Comparison of ENCODE assay signal across 11 cellular contexts in genomic region chr5:117999939-118000549, GRCh38.
A peak's percentile ranks its signal among the peaks of the same experiment; 100 is the strongest.
DNase-seq lines count a peak whose midpoint lies in the region; ATAC-seq and TF ChIP-seq lines count a peak whose summit lies in the region.
"Had no signal": no experiment of that assay in that cellular context is flagged by ENCODE, and none has a peak within 500 bp of the region (broad histone marks: within the 10 kb centered on the region; RNA-seq: fewer than 3 reads in every experiment).

No MANE protein-coding gene starts in this region.

- H2BK5ac ChIP-seq in mesendoderm (ENCODE audit: low read length): no peak overlapping the region

- DNase-seq in foreskin melanocyte: peak; percentile 12
- no peak for DNase-seq in stimulated activated CD4-positive, alpha-beta T cell treated with anti-CD3 and anti-CD28 coated beads, Interleukin-4, amount 100 ng/mL, for 1 hour
- no peak for DNase-seq in mesendoderm
- DNase-seq in RWPE1 (ENCODE audit: low spot score): no peak
- DNase-seq in DMS 273 treated with DMSO at 0.1 percent for 48 hours (lab: John Stamatoyannopoulos, UW): no peak
- DNase-seq: lower lobe of right lung, NCI-H748 treated with DMSO at 0.1 percent for 48 hours, T-helper 2 cell had no signal

- H3K18ac ChIP-seq in mesendoderm (ENCODE audit: low read length): no peak overlapping the region

- H2BK15ac ChIP-seq in mesendoderm (replicated peaks; ENCODE audit: low read depth): no peak overlapping the region

- ATAC-seq in GM18520 (IDR thresholded peaks at IDR 0.05; ENCODE audit: unreplicated experiment) (peak; percentile 66), GM21723 (IDR thresholded peaks at IDR 0.05; ENCODE audit: unreplicated experiment) (peak; percentile 72), HG03432 (IDR thresholded peaks at IDR 0.05; ENCODE audit: unreplicated experiment) (peak; percentile 87)
- ATAC-seq: lower lobe of right lung had no signal

- no peaks in the 10 kb centered on the region for H3K79me1 ChIP-seq in mesendoderm (ENCODE audit: low read length)

- no peak overlapping the region for H3K9ac ChIP-seq in mesendoderm (ENCODE audit: low read length)

- no peaks in the 10 kb centered on the region for H3K79me2 ChIP-seq in mesendoderm (ENCODE audit: control insufficient read depth, insufficient read depth, low read length)

- no peak overlapping the region for H3K56ac ChIP-seq in mesendoderm (ENCODE audit: low read length)

- POLR2A ChIA-PET in RWPE1 (lab: Yijun Ruan, JAX; ENCODE audit: low non-redundant PET): no interaction called here

- no peak for TF ChIP-seq CTCF in RWPE1 (conservative IDR thresholded peaks at IDR 0.05; ENCODE audit: low read depth)

- no peak overlapping the region for H4K8ac ChIP-seq in mesendoderm (ENCODE audit: low read depth, low read length)

- no peak overlapping the region for H3K4me2 ChIP-seq in mesendoderm (ENCODE audit: low read length)

- no peak overlapping the region for H3K27ac ChIP-seq in mesendoderm (ENCODE audit: low read depth, low read length)
- no peak overlapping the region for H3K27ac ChIP-seq in RWPE1
- H3K27ac ChIP-seq: lower lobe of right lung had no signal

- H2BK120ac ChIP-seq in mesendoderm (ENCODE audit: low read depth, low read length): no peak overlapping the region

- WGBS in mesendoderm (ENCODE audit: extremely low coverage, insufficient coverage, low lambda C conversion rate): no CpG with 5 or more reads among the region's 3 CpGs

- H2AK5ac ChIP-seq in mesendoderm (ENCODE audit: low read length): no peak overlapping the region

- CTCF ChIA-PET in RWPE1 (lab: Yijun Ruan, JAX): interaction anchor here (0.5 to 0.7 kb wide), 2 partner anchors 15 to 1015 kb away, joined by 3 read pairs; no protein-coding TSS in a partner anchor

- no peaks in the 10 kb centered on the region for H3K36me3 ChIP-seq in mesendoderm (ENCODE audit: control insufficient read depth, insufficient read depth, low read length)
- H3K36me3 ChIP-seq: lower lobe of right lung had no signal

- H3K4me1 ChIP-seq in mesendoderm (ENCODE audit: control insufficient read depth, low read depth, low read length): no peaks in the 10 kb centered on the region
- H3K4me1 ChIP-seq: lower lobe of right lung had no signal

- H3K23ac ChIP-seq in mesendoderm (ENCODE audit: low read length): no peak overlapping the region

- no peak overlapping the region for H3K4ac ChIP-seq in mesendoderm (ENCODE audit: low read depth, low read length)

- no peak overlapping the region for H4K5ac ChIP-seq in mesendoderm (ENCODE audit: low read length)

- H3K4me3 ChIP-seq in mesendoderm (ENCODE audit: low read length): no peak overlapping the region
- H3K4me3 ChIP-seq: lower lobe of right lung had no signal

- H3K27me3 ChIP-seq in mesendoderm (ENCODE audit: insufficient read depth, low read length, poor library complexity): no peaks in the 10 kb centered on the region
